7 cellular contexts compared by ENCODE assay signal in the genomic region with DNA sequence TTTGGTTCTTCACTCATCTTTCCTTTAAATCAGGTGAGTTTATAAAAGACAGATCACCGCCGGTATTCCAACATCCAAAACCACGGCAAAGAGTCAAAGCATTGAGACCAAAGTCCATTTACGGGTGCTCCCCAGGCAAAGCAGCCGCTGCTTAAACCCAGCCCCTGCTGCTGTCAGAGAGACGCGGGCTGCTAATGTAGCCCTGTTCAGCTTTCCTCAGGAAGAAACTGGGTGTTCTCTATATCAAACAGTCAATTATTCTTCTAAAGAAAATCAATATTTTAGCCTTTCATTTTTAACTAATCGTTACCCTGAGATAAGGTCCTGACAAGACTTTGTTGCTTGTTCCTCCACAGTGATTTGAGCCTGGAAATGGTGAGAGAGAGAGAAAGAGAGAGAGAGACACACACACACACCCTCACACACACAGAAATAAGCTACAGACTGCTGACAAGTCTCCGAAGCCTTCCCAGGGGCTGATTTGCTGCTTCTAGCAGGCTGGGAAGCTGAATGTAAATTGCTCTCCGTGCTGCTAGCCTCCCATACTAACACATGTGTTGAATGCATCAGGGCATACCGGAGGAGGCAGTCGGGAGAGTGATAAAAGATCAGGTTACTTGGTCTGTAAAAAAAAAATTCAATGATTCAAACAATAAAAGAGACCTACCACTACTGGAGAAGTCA.
A peak's percentile ranks its signal among the peaks of the same experiment; 100 is the strongest.
DNase-seq lines count a peak whose midpoint lies in the region; ATAC-seq lines count a peak whose summit lies in the region.

No MANE protein-coding gene starts in this region.

- H3F3A ChIP-seq in GM23248 (ENCODE audit: insufficient read depth), result peaks cover 5% of the 10 kb centered on the region; the same call in 1 of the 2 replicates

- H3K27me3 ChIP-seq in GM23248 (replicated peaks; ENCODE audit: insufficient read depth) (no peaks in the 10 kb centered on the region), right cardiac atrium (ENCODE audit: control insufficient read depth, insufficient read depth) (no peaks in the 10 kb centered on the region)

- intact Hi-C loops in right cardiac atrium (cut with DNase I), result no loop called here

- H4K20me1 ChIP-seq in GM23248 (ENCODE audit: insufficient read depth), result no peaks in the 10 kb centered on the region

- 2 to 3% methylated on average over 12 of the region's 12 CpGs for WGBS in GM23248 (ENCODE audit: low coverage in 1 of 2, low lambda C conversion rate in 2 of 2, missing lambda C conversion rate in 2 of 2), 2 experiments
- WGBS in right cardiac atrium, result 2% methylated on average over 12 of the region's 12 CpGs

- H3K79me2 ChIP-seq in GM23248 (ENCODE audit: insufficient read depth), result no peaks in the 10 kb centered on the region

- H3K4me2 ChIP-seq in GM23248 (ENCODE audit: unreplicated experiment), result peak overlapping the region; percentile 93

- DNase-seq in GM23248, result peak; percentile 63
- peak; percentile 83 for DNase-seq in NCI-H2171 treated with DMSO at 0.1 percent for 48 hours (lab: John Stamatoyannopoulos, UW)
- peak; percentile 43 for DNase-seq in amniotic epithelial cell (ENCODE audit: low read depth)
- DNase-seq in right cardiac atrium, result peak; percentile 21 to 53 (median 45)
- DNase-seq in pons (ENCODE audit: low spot score), result peak; percentile 62
- DNase-seq in COLO829 (ENCODE audit: low spot score), result no peak
- no peak for DNase-seq in activated CD4-positive, CD25-positive, alpha-beta regulatory T cell (lab: John Stamatoyannopoulos, UW)

- H3K4me1 ChIP-seq in GM23248 (ENCODE audit: insufficient read depth), result peaks cover 6% of the 10 kb centered on the region; the same call in 1 of the 2 replicates
- H3K4me1 ChIP-seq in right cardiac atrium (ENCODE audit: control insufficient read depth, insufficient read depth, low read length), result peaks cover 1% of the 10 kb centered on the region

- in situ Hi-C loops in GM23248 (cut with MboI), result no loop called here

- H3K4me3 ChIP-seq in GM23248, result peak overlapping the region; percentile 79
- peak overlapping the region; percentile 70 for H3K4me3 ChIP-seq in right cardiac atrium (ENCODE audit: low read length)

- no peaks in the 10 kb centered on the region for H3K9me3 ChIP-seq in GM23248 (ENCODE audit: low read depth)
- no peaks in the 10 kb centered on the region for H3K9me3 ChIP-seq in right cardiac atrium (ENCODE audit: control insufficient read depth, low read length)

- H2AFZ ChIP-seq in GM23248, result peak overlapping the region; percentile 90

- no peaks in the 10 kb centered on the region for H3K9me2 ChIP-seq in GM23248 (ENCODE audit: insufficient read depth)

- H3K36me3 ChIP-seq in GM23248 (ENCODE audit: low read depth), result no peaks in the 10 kb centered on the region

- H3K9ac ChIP-seq in GM23248, result peak overlapping the region; percentile 52

- ATAC-seq in right cardiac atrium, result peak; percentile 74 to 83

- H3K27ac ChIP-seq in GM23248 (no peak overlapping the region), right cardiac atrium (ENCODE audit: low read length) (peak overlapping the region; percentile 34)

Comparison
In these comparisons a context has a peak if more than half of its experiments do, and no peak if none do; other contexts are left out.
1. DNase-seq: peak in GM23248 (single experiment), NCI-H2171 treated with DMSO at 0.1 percent for 48 hours (single experiment), amniotic epithelial cell (single experiment), right cardiac atrium (3 of 3) and pons (single experiment); none in COLO829 (single experiment) and activated CD4-positive, CD25-positive, alpha-beta regulatory T cell (0 of 4).